ENCODE assay signal across 26 cellular contexts in genomic region chr9:28502189-28502588, GRCh38.
"Had no signal": no experiment of that assay in that cellular context is flagged by ENCODE, and none has a peak within 500 bp of the region (broad histone marks: within the 10 kb centered on the region; RNA-seq: fewer than 3 reads in every experiment).

No MANE protein-coding gene starts in this region.

- H3K27ac ChIP-seq: stomach, suprapubic skin, testis, thoracic aorta, thyroid gland, tibial artery, tibial nerve, transverse colon, upper lobe of left lung, upper lobe of right lung, uterus, vagina had no signal

- ATAC-seq: stimulated activated effector memory CD8-positive, alpha-beta T cell treated with anti-CD3 and anti-CD28 coated beads, Interleukin-12 subunit alpha, Interleukin-12 subunit beta, amount 100 ng/mL, for 72 hours; stimulated activated memory B cell treated with anti-CD40 and anti-IgM and Interleukin-4, amounts not matched to agents 10 μg/mL and 1 μg/mL and 100 μg/mL, for 72 hours; stimulated activated naive B cell treated with anti-CD40 and anti-IgM and Interleukin-4, amounts not matched to agents 10 μg/mL and 1 μg/mL and 100 μg/mL, for 72 hours; stimulated activated naive CD8-positive, alpha-beta T cell treated with anti-CD3 and anti-CD28 coated beads, Interleukin-15, amount 100 ng/mL, for 72 hours; stimulated activated naive CD8-positive, alpha-beta T cell treated with anti-CD3 and anti-CD28 coated beads, Interleukin-15, Interleukin-2, amounts not matched to agents 100 U/mL and 50 U/mL, for 24 hours; upper lobe of right lung had no signal

- H3K4me3 ChIP-seq: stomach, suprapubic skin, testis, thoracic aorta, thyroid gland, tibial artery, tibial nerve, transverse colon, upper lobe of left lung, upper lobe of right lung, uterus, vagina had no signal

- H3K9me3 ChIP-seq: suprapubic skin, testis, thoracic aorta, thyroid gland, tibial artery, transverse colon, upper lobe of right lung, uterus, vagina had no signal

- DNase-seq: stimulated activated CD4-positive, alpha-beta T cell treated with anti-CD3 and anti-CD28 coated beads, Interleukin-2, amount 100 ng/mL, for 48 hours; stimulated activated CD4-positive, alpha-beta T cell treated with anti-CD3 and anti-CD28 coated beads, Interleukin-4, amount 100 ng/mL, for 1 hour; stimulated activated CD4-positive, alpha-beta T cell treated with anti-CD3 and anti-CD28 coated beads, Interleukin-4, amount 100 ng/mL, for 24 hours; stimulated activated CD4-positive, alpha-beta T cell treated with anti-CD3 and anti-CD28 coated beads, Interleukin-4, amount 100 ng/mL, for 4 hours; stimulated activated CD8-positive, alpha-beta memory T cell treated with anti-CD3 and anti-CD28 coated beads, Interleukin-4, amount 100 ng/mL, for 48 hours; stimulated activated naive B cell treated with anti-CD40 and anti-IgM and Interleukin-4, amounts not matched to agents 10 μg/mL and 1 μg/mL and 100 μg/mL, for 72 hours; stimulated activated naive CD4-positive, alpha-beta T cell; stimulated activated naive CD4-positive, alpha-beta T cell treated with Interleukin-2 at 50 U/mL for 16 hours; stimulated activated naive CD8-positive, alpha-beta T cell treated with anti-CD3 and anti-CD28 coated beads, Interleukin-15, amount 100 ng/mL, for 72 hours; stimulated activated naive CD8-positive, alpha-beta T cell treated with anti-CD3 and anti-CD28 coated beads, Interleukin-15, Interleukin-2, amounts not matched to agents 100 U/mL and 50 U/mL, for 24 hours; stomach; substantia nigra; testis; thyroid gland; tibial artery; transverse colon; trophoblast cell; upper lobe of left lung; upper lobe of right lung; uterus had no signal

- H3K4me1 ChIP-seq: stomach, suprapubic skin, testis, thyroid gland, tibial artery, tibial nerve, transverse colon, upper lobe of left lung, upper lobe of right lung, uterus, vagina had no signal

- H3K27me3 ChIP-seq: stomach, suprapubic skin, testis, thyroid gland, tibial artery, tibial nerve, transverse colon, upper lobe of left lung, upper lobe of right lung, uterus, vagina had no signal

- H3K36me3 ChIP-seq: stomach, suprapubic skin, thoracic aorta, thyroid gland, tibial artery, tibial nerve, transverse colon, upper lobe of left lung, upper lobe of right lung, uterus, vagina had no signal
